ENCODE assay signal across 34 cellular contexts in genomic region chr17:17456251-17456650, GRCh38. TPM values are rescaled to one million over a fixed set of nuclear protein-coding genes. Genes with fewer than 3 reads are reported as not detected.
DNase-seq lines count a peak whose midpoint lies in the region; ATAC-seq and TF ChIP-seq lines count a peak whose summit lies in the region.
"Had no signal": no experiment of that assay in that cellular context is flagged by ENCODE, and none has a peak within 500 bp of the region (broad histone marks: within the 10 kb centered on the region; RNA-seq: fewer than 3 reads in every experiment).

No MANE protein-coding gene starts in this region.

- intact Hi-C loops in IMR-90 (cut with micrococcal nuclease) (no loop called here), stomach (cut with DNase I; ENCODE audit: low total_unique reads) (no loop called here)

- BruUV-seq in IMR-90 (replicated peaks; lab: Mats Ljungman, UMichigan), result no TSS peak

- H3K18ac ChIP-seq in IMR-90 (ENCODE audit: low read depth, low read length), result no peak overlapping the region
- peak overlapping the region; percentile 27 for H3K18ac ChIP-seq in neuronal stem cell (ENCODE audit: low read length)

- H3K4me3 ChIP-seq in IMR-90 (ENCODE audit: insufficient read depth, low read depth, low read length) (no peak overlapping the region), neural progenitor cell (no peak overlapping the region), neuronal stem cell (ENCODE audit: low read length in 2 of 2) (no peak overlapping the region), stomach (no peak overlapping the region)
- H3K4me3 ChIP-seq: A549; BLaER1; BLaER1 treated with 17β-estradiol and CSF1 and Interleukin-3, amounts not matched to agents 10 nM and 100 nM had no signal

- 87% methylated on average over 3 of the region's 19 CpGs; no CpG with 5 or more reads in 1 of the 2 experiments for WGBS in IMR-90 (ENCODE audit: extremely low coverage in 2 of 2, insufficient read length in 1 of 2), 2 experiments
- no CpG with 5 or more reads among the region's 19 CpGs for WGBS in neuronal stem cell (ENCODE audit: extremely low coverage in 2 of 2, insufficient read length in 2 of 2, insufficient replicate concordance in 1 of 2), 2 donors
- 83 to 91% (median 88%) methylated on average over 7 to 19 of the region's 19 CpGs for WGBS in stomach, 5 donors

- H3K27me3 Mint-ChIP-seq in neural progenitor cell (ENCODE audit: insufficient read depth, low read depth), result peaks cover 14% of the 10 kb centered on the region
- H3K27me3 Mint-ChIP-seq: CD4-positive, alpha-beta T cell; CD4-positive, CD25-positive, alpha-beta regulatory T cell had no signal

- H2BK5ac ChIP-seq in IMR-90 (ENCODE audit: low read depth, low read length, poor library complexity, severe bottlenecking) (no peak overlapping the region), neuronal stem cell (ENCODE audit: low read length) (no peak overlapping the region)

- H3K56ac ChIP-seq in IMR-90 (ENCODE audit: extremely low read depth, insufficient read depth, low read length), result no peak overlapping the region

- DNase-seq in IMR-90 (no peak), neural progenitor cell (ENCODE audit: low spot score) (no peak), neuronal stem cell (ENCODE audit: low spot score) (no peak), NCI-H2171 (lab: John Stamatoyannopoulos, UW) (no peak), NCI-H82 (lab: John Stamatoyannopoulos, UW) (no peak), stomach (no peak)
- DNase-seq: 8988T; ACHN; AML-193; BE2C; C1 segment of cervical spinal cord; Caco-2; Calu3; CD4-positive, alpha-beta memory T cell; CD4-positive, alpha-beta T cell; CD4-positive, CD25-positive, alpha-beta regulatory T cell; CD8-positive, alpha-beta memory T cell; CD8-positive, alpha-beta T cell; COR-L47; DMS 273 treated with DMSO at 0.1 percent for 48 hours; DMS153; DMS53; DMS79; DMS79 treated with DMSO at 0.1 percent for 48 hours; DND-41; EL had no signal

- no peak overlapping the region for H2BK20ac ChIP-seq in IMR-90 (ENCODE audit: low read depth, low read length)

- H3K36me3 ChIP-seq in IMR-90 (ENCODE audit: control insufficient read depth, insufficient read depth, low read length) (no peaks in the 10 kb centered on the region), neural progenitor cell (no peaks in the 10 kb centered on the region), neuronal stem cell (replicated peaks in 1 of 2; ENCODE audit: control insufficient read depth in 2 of 2, insufficient read depth in 2 of 2, low read length in 2 of 2) (no peaks in the 10 kb centered on the region), stomach (no peaks in the 10 kb centered on the region)
- H3K36me3 ChIP-seq: BE2C; BLaER1; BLaER1 treated with 17β-estradiol and CSF1 and Interleukin-3, amounts not matched to agents 10 nM and 100 nM had no signal

- no peak overlapping the region for H3K4me3 Mint-ChIP-seq in neural progenitor cell
- H3K4me3 Mint-ChIP-seq: B cell; CD14-positive monocyte; CD4-positive, alpha-beta memory T cell; CD4-positive, alpha-beta T cell; CD4-positive, CD25-positive, alpha-beta regulatory T cell; CD8-positive, alpha-beta memory T cell; CD8-positive, alpha-beta T cell had no signal

- TF ChIP-seq POLR2A in IMR-90 (IDR thresholded peaks at IDR 0.05; ENCODE audit: low read depth, low read length) (no peak), stomach (IDR thresholded peaks at IDR 0.05) (no peak)

- H4K8ac ChIP-seq in IMR-90 (ENCODE audit: low read depth in 2 of 2, low read length in 2 of 2), result no peak overlapping the region
- no peak overlapping the region for H4K8ac ChIP-seq in neuronal stem cell (ENCODE audit: low read depth, low read length)

- TF ChIP-seq EP300 in stomach (IDR thresholded peaks at IDR 0.05), result no peak

- dilution Hi-C loops in IMR-90 (cut with HindIII; ENCODE audit: low sequenced_read_pairs, unreplicated experiment), result no loop called here

- no peaks in the 10 kb centered on the region for H3K9me1 ChIP-seq in IMR-90 (ENCODE audit: insufficient read depth, low read length)

- H3K4me1 Mint-ChIP-seq in neural progenitor cell, result peaks cover 4% of the 10 kb centered on the region
- H3K4me1 Mint-ChIP-seq: B cell, CD14-positive monocyte had no signal

- H3K4me2 ChIP-seq in IMR-90 (ENCODE audit: low read depth, low read length) (no peak overlapping the region), neural progenitor cell (no peak overlapping the region), neuronal stem cell (ENCODE audit: insufficient read depth, low read length, poor library complexity, severe bottlenecking) (no peak overlapping the region)
- H3K4me2 ChIP-seq: A549; BLaER1; BLaER1 treated with 17β-estradiol and CSF1 and Interleukin-3, amounts not matched to agents 10 nM and 100 nM had no signal

- peak overlapping the region; percentile 42 for H2AK9ac ChIP-seq in IMR-90 (replicated peaks; ENCODE audit: low read depth, low read length, poor library complexity)

- H4K91ac ChIP-seq in IMR-90 (ENCODE audit: insufficient read depth, low read depth, low read length) (no peak overlapping the region), neuronal stem cell (ENCODE audit: low read depth, low read length, poor library complexity) (no peak overlapping the region)

- H3K27me3 ChIP-seq in IMR-90 (ENCODE audit: control insufficient read depth, insufficient read depth, low read length) (peaks cover 18% of the 10 kb centered on the region), neural progenitor cell (no peaks in the 10 kb centered on the region), neuronal stem cell (ENCODE audit: control insufficient read depth in 3 of 3, insufficient read depth in 3 of 3, low read depth in 1 of 3, low read length in 3 of 3) (no peaks in the 10 kb centered on the region), stomach (no peaks in the 10 kb centered on the region)
- H3K27me3 ChIP-seq: BE2C; BLaER1; BLaER1 treated with 17β-estradiol and CSF1 and Interleukin-3, amounts not matched to agents 10 nM and 100 nM had no signal

- no peak overlapping the region for H2BK120ac ChIP-seq in IMR-90 (ENCODE audit: low read depth, low read length)
- H2BK120ac ChIP-seq in neuronal stem cell (ENCODE audit: low read depth, low read length), result no peak overlapping the region

- H2BK15ac ChIP-seq in IMR-90 (ENCODE audit: low read depth, low read length) (no peak overlapping the region), neuronal stem cell (ENCODE audit: low read length) (no peak overlapping the region)

- no peak overlapping the region for H3K14ac ChIP-seq in IMR-90 (replicated peaks; ENCODE audit: low read depth, low read length)
- H3K14ac ChIP-seq in neuronal stem cell (ENCODE audit: low read length), result no peak overlapping the region

- in situ Hi-C loops in IMR-90 (cut with MboI; ENCODE audit: low sequenced_read_pairs), result no loop called here

- H3K23ac ChIP-seq in IMR-90 (ENCODE audit: low read depth, low read length) (no peak overlapping the region), neuronal stem cell (ENCODE audit: low read depth, low read length, poor library complexity) (no peak overlapping the region)

- no peak overlapping the region for H2AFZ ChIP-seq in IMR-90 (replicated peaks; ENCODE audit: low read length, poor library complexity)
- no peak overlapping the region for H2AFZ ChIP-seq in neural progenitor cell (replicated peaks)
- no peak overlapping the region for H2AFZ ChIP-seq in neuronal stem cell (ENCODE audit: low read length)

- H2BK12ac ChIP-seq in neuronal stem cell (ENCODE audit: low read length), result peak overlapping the region; percentile 30

- H2AK5ac ChIP-seq in IMR-90 (ENCODE audit: low read depth, low read length), result no peak overlapping the region
- no peak overlapping the region for H2AK5ac ChIP-seq in neuronal stem cell (ENCODE audit: low read depth, low read length)

- peak overlapping the region; percentile 18 for H3K27ac Mint-ChIP-seq in neural progenitor cell
- H3K27ac Mint-ChIP-seq: B cell; CD4-positive, alpha-beta memory T cell; CD4-positive, alpha-beta T cell; CD4-positive, CD25-positive, alpha-beta regulatory T cell; CD8-positive, alpha-beta T cell had no signal

- no peaks in the 10 kb centered on the region for H3K79me1 ChIP-seq in IMR-90 (ENCODE audit: low read depth in 1 of 2, low read length in 2 of 2)
- no peaks in the 10 kb centered on the region for H3K79me1 ChIP-seq in neuronal stem cell (ENCODE audit: low read depth, low read length)

- H3K9me3 ChIP-seq in IMR-90 (ENCODE audit: control insufficient read depth, insufficient read depth, low read length), result peaks cover 3% of the 10 kb centered on the region; the same call in 1 of the 2 replicates
- H3K9me3 ChIP-seq in neural progenitor cell (ENCODE audit: low read depth), result no peaks in the 10 kb centered on the region
- peaks cover 0 to 3% of the 10 kb centered on the region in 2 donors for H3K9me3 ChIP-seq in neuronal stem cell (replicated peaks in 1 of 2; ENCODE audit: control insufficient read depth in 2 of 2, insufficient read depth in 1 of 2, low read depth in 1 of 2, low read length in 2 of 2)
- no peaks in the 10 kb centered on the region for H3K9me3 ChIP-seq in stomach
- H3K9me3 ChIP-seq: A549, BE2C had no signal

- H3K9ac ChIP-seq in IMR-90 (ENCODE audit: low read depth, low read length) (no peak overlapping the region), neural progenitor cell (no peak overlapping the region), neuronal stem cell (ENCODE audit: low read depth, low read length, poor library complexity) (no peak overlapping the region)
- H3K9ac ChIP-seq: BLaER1; BLaER1 treated with 17β-estradiol and CSF1 and Interleukin-3, amounts not matched to agents 10 nM and 100 nM had no signal

- H3K9me3 Mint-ChIP-seq in neural progenitor cell, result peaks cover 5% of the 10 kb centered on the region
- H3K9me3 Mint-ChIP-seq: CD8-positive, alpha-beta memory T cell had no signal

- H3K4ac ChIP-seq in IMR-90 (ENCODE audit: low read depth, low read length), result no peak overlapping the region
- no peak overlapping the region for H3K4ac ChIP-seq in neuronal stem cell (ENCODE audit: low read length)

- no peaks in the 10 kb centered on the region for H3F3A ChIP-seq in neural progenitor cell (ENCODE audit: low read depth)

- H3K36me3 Mint-ChIP-seq in neural progenitor cell, result peaks cover 4% of the 10 kb centered on the region
- H3K36me3 Mint-ChIP-seq: CD14-positive monocyte; CD8-positive, alpha-beta memory T cell; CD8-positive, alpha-beta T cell had no signal

- no peak for ATAC-seq in IMR-90 (ENCODE audit: low read depth)
- ATAC-seq: A549; CD8-positive, alpha-beta T cell had no signal

- no peaks in the 10 kb centered on the region for H3K4me1 ChIP-seq in IMR-90 (ENCODE audit: control insufficient read depth, insufficient read depth, low read length)
- H3K4me1 ChIP-seq in neural progenitor cell, result no peaks in the 10 kb centered on the region
- H3K4me1 ChIP-seq in neuronal stem cell (ENCODE audit: control insufficient read depth in 2 of 2, insufficient read depth in 1 of 2, low read depth in 1 of 2, low read length in 2 of 2), result no peaks in the 10 kb centered on the region
- H3K4me1 ChIP-seq in stomach, result no peaks in the 10 kb centered on the region
- H3K4me1 ChIP-seq: A549, BE2C, BLaER1, Caco-2 had no signal

- H3K27ac ChIP-seq in IMR-90 (ENCODE audit: insufficient read depth, low read length) (no peak overlapping the region), neural progenitor cell (no peak overlapping the region), neuronal stem cell (replicated peaks; ENCODE audit: low read length) (no peak overlapping the region), stomach (no peak overlapping the region)
- H3K27ac ChIP-seq: 22Rv1; A549; BLaER1; BLaER1 treated with 17β-estradiol and CSF1 and Interleukin-3, amounts not matched to agents 10 nM and 100 nM; C4-2B had no signal

- H4K20me1 ChIP-seq in IMR-90 (ENCODE audit: insufficient read depth, low read length) (no peaks in the 10 kb centered on the region), neural progenitor cell (ENCODE audit: low read depth) (no peaks in the 10 kb centered on the region)
- H4K20me1 ChIP-seq: BLaER1; BLaER1 treated with 17β-estradiol and CSF1 and Interleukin-3, amounts not matched to agents 10 nM and 100 nM had no signal

- CTCF ChIA-PET in IMR-90 (lab: Yijun Ruan, JAX), result no interaction called here

- TF ChIP-seq RAD21 in IMR-90 (IDR thresholded peaks at IDR 0.05; ENCODE audit: low read length), result no peak

- no peak for TF ChIP-seq CTCF in IMR-90 (conservative IDR thresholded peaks at IDR 0.05; ENCODE audit: low read depth, low read length)
- TF ChIP-seq CTCF in neural progenitor cell (IDR thresholded peaks at IDR 0.05), result no peak
- TF ChIP-seq CTCF in stomach (IDR thresholded peaks at IDR 0.05), result no peak

- no peaks in the 10 kb centered on the region for H3K79me2 ChIP-seq in neural progenitor cell (ENCODE audit: low read depth)

- POLR2A ChIA-PET in IMR-90 (lab: Charles Lee; ENCODE audit: unreplicated experiment), result no interaction called here

- H4K5ac ChIP-seq in IMR-90 (ENCODE audit: low read depth, low read length), result no peak overlapping the region

RNA-seq across cellular contexts. Expression of gene MED9, which starts 20.5 kb away (rescaled TPM):
- total RNA-seq in IMR-90 (2012; rRNA removed), result 6.1 and 8.9 TPM in 2 replicates
- 9.1 and 10.1 TPM in 2 replicates for polyA plus RNA-seq in IMR-90 (2012; rRNA removed)
- 3.3 and 9.5 TPM in 2 replicates for polyA plus RNA-seq in IMR-90 (2012; cell fraction: cytosol; rRNA removed)
- polyA plus RNA-seq in IMR-90 (2012; cell fraction: nucleus; rRNA removed; ENCODE audit: low replicate concordance), result 12.6 and 13.5 TPM in 2 replicates
- total RNA-seq in neural progenitor cell (ENCODE audit: low replicate concordance), result 15.7 and 28.0 TPM in 2 replicates
- 17.1 TPM for polyA plus RNA-seq in neuronal stem cell (2013, experiment 1 of 2)
- 17.1 TPM for polyA plus RNA-seq in neuronal stem cell (2013, experiment 2 of 2)
- 10 to 100 TPM in 2 of 5 donors, 1 to 10 TPM in 3; 2.9 to 14.5 (median 6.7) TPM for total RNA-seq in stomach
- polyA plus RNA-seq in stomach, result 10 to 100 TPM; 11.2 to 14.1 (median 12.3) TPM

RNA-seq across cellular contexts. Expression of gene RASD1, which starts 39.9 kb away (rescaled TPM):
- total RNA-seq in IMR-90 (2012; rRNA removed) (0.54 and 1.1 TPM in 2 replicates), neural progenitor cell (ENCODE audit: low replicate concordance) (0.88 and 2.8 TPM in 2 replicates), stomach (10 to 100 TPM in 4 of 5 donors, 1 to 10 TPM in 1; 3.7 to 72.9 (median 25.0) TPM)
- polyA plus RNA-seq in IMR-90 (2012; rRNA removed) (1.4 and 1.8 TPM in 2 replicates), stomach (10 to 100 TPM in 2 of 3 donors, 1 to 10 TPM in 1; 9.5 to 15.0 (median 10.7) TPM)
- 1.2 and 5.9 TPM in 2 replicates for polyA plus RNA-seq in IMR-90 (2012; cell fraction: cytosol; rRNA removed)
- polyA plus RNA-seq in IMR-90 (2012; cell fraction: nucleus; rRNA removed; ENCODE audit: low replicate concordance), result 8.4 and 9.1 TPM in 2 replicates
- 1.2 TPM for polyA plus RNA-seq in neuronal stem cell (2013, experiment 1 of 2)
- polyA plus RNA-seq in neuronal stem cell (2013, experiment 2 of 2), result 0.90 TPM
- total RNA-seq: A172, Calu3 had no signal
